ENCODE assay signal across 22 cellular contexts in the genomic region with DNA sequence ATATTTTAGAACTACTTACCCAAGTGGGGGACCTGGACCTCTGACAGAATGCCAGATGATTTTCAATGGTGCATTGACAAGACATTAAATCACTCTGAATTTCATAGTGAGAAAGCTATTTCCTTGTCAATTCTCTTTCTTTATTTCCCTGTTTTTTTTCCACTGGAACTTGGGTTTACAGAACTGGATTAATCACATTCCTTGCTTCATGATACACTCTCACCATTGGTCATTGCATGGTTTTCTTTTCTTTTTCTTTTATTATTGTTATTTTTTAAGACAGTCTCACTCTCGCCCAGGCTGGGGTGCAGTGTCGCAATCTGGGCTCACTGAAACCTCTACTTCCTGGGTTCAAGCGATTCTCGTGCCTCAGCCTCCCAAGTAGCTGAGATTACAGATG. TPM values are rescaled to one million over a fixed set of nuclear protein-coding genes. Genes with fewer than 3 reads are reported as not detected.
"Had no signal": no experiment of that assay in that cellular context is flagged by ENCODE, and none has a peak within 500 bp of the region (broad histone marks: within the 10 kb centered on the region; RNA-seq: fewer than 3 reads in every experiment).

No MANE protein-coding gene starts in this region.

- H3K27me3 ChIP-seq: thyroid gland, upper lobe of left lung, uterus had no signal

- H3K27ac ChIP-seq: esophagus squamous epithelium, left ventricle myocardium inferior, lower lobe of right lung, psoas muscle, stomach, suprapubic skin, thyroid gland, upper lobe of left lung, uterus had no signal

- ATAC-seq: effector memory CD8-positive, alpha-beta T cell; left cardiac atrium; lower lobe of right lung; natural killer cell treated with Interleukin-12 subunit alpha and Interleukin-12 subunit beta and Interleukin-15 and Interleukin-18, amount 100 ng/mL, for 72 hours; psoas muscle; sciatic nerve had no signal

- H3K4me3 Mint-ChIP-seq: dendritic cell treated with granulocyte-macrophage colony-stimulating factor and Interleukin-4, amounts not matched to agents 40 ng/mL and 50 ng/mL, for 4 days; effector memory CD8-positive, alpha-beta T cell; immature natural killer cell; natural killer cell treated with Interleukin-12 subunit alpha and Interleukin-12 subunit beta and Interleukin-15 and Interleukin-18, amount 100 ng/mL, for 72 hours had no signal

- H3K9me3 ChIP-seq: esophagus squamous epithelium, left ventricle myocardium inferior, lower lobe of right lung, psoas muscle, stomach, suprapubic skin, thyroid gland, upper lobe of left lung, uterus had no signal

- H3K4me1 ChIP-seq: left ventricle myocardium inferior, lower lobe of right lung, psoas muscle, stomach, suprapubic skin, thyroid gland, upper lobe of left lung, uterus had no signal

- H3K9me3 Mint-ChIP-seq: dendritic cell treated with granulocyte-macrophage colony-stimulating factor and Interleukin-4, amounts not matched to agents 40 ng/mL and 50 ng/mL, for 4 days; effector memory CD8-positive, alpha-beta T cell; immature natural killer cell; natural killer cell treated with Interleukin-12 subunit alpha and Interleukin-12 subunit beta and Interleukin-15 and Interleukin-18, amount 100 ng/mL, for 72 hours had no signal

- H3K36me3 ChIP-seq: esophagus squamous epithelium, left ventricle myocardium inferior, lower lobe of right lung, stomach, suprapubic skin, thyroid gland, upper lobe of left lung, uterus had no signal

- DNase-seq: effector memory CD8-positive, alpha-beta T cell; esophagus squamous epithelium; foreskin fibroblast; immature natural killer cell; kidney; left cardiac atrium; left ventricle myocardium inferior; lower lobe of right lung; mesenchymal stem cell; midbrain; psoas muscle; stimulated activated naive CD4-positive, alpha-beta T cell; stomach; thyroid gland; upper lobe of left lung; uterus had no signal

- H3K4me3 ChIP-seq: esophagus squamous epithelium, left ventricle myocardium inferior, lower lobe of right lung, psoas muscle, stomach, suprapubic skin, thyroid gland, upper lobe of left lung, uterus had no signal

- H3K36me3 Mint-ChIP-seq: immature natural killer cell; natural killer cell treated with Interleukin-12 subunit alpha and Interleukin-12 subunit beta and Interleukin-15 and Interleukin-18, amount 100 ng/mL, for 72 hours had no signal

- H3K27ac Mint-ChIP-seq: dendritic cell treated with granulocyte-macrophage colony-stimulating factor and Interleukin-4, amounts not matched to agents 40 ng/mL and 50 ng/mL, for 4 days; effector memory CD8-positive, alpha-beta T cell; immature natural killer cell; natural killer cell treated with Interleukin-12 subunit alpha and Interleukin-12 subunit beta and Interleukin-15 and Interleukin-18, amount 100 ng/mL, for 72 hours had no signal

- H3K4me1 Mint-ChIP-seq: immature natural killer cell had no signal

RNA-seq across cellular contexts. Expression of a gene that starts 38.5 kb away (rescaled TPM):
- total RNA-seq: epithelial cell of proximal tubule; esophagus squamous epithelium; kidney; left cardiac atrium; left ventricle myocardium inferior; lower lobe of right lung; natural killer cell treated with Interleukin-12 subunit alpha and Interleukin-12 subunit beta and Interleukin-15 and Interleukin-18, amount 100 ng/mL, for 72 hours; omental fat pad; sciatic nerve; stomach; suprapubic skin; thyroid gland; uterus had no signal
- polyA plus RNA-seq: immature natural killer cell, stomach had no signal
